Comparison of ENCODE assay signal across 1 cellular context in the genomic region with DNA sequence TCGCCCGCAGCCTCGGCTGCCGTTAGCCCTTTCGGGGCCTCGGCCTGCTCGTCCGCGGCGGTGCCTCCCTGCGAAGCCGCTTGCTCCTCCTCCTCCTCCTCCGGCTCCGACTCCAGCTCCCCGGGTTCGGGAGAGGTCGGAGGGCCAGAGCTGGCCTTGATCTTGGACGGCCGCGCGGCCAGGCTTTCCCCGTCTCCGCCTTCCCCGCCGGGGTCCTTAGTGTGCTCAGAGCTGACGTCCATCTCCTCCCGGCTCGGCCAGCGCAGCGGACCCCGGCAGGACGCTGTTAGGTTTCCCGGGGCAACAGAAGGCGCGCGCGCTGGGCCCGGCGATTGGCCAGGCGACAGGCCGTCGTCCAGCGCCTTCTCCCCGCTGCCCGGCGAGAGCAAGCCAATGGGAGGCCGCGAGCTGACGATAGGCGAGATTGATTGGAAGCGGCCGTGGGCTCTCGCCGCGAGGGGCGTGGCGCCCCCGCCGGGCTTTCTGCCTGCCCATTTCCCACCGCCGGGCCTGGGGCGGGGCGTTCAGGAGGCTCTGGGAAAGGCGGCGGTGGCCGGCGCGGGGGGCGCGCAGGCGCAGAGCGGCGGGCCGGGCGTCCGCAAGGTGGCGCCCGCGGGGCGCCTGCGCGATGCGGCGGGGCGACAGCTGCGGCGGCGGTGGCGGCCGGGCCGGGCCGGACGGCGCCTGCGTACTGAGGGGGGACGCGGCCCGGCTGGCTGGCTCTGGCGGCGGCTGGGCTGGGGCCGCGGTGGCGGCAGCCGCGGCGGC.
TF ChIP-seq lines count a peak whose summit lies in the region.

A gene with protein sequence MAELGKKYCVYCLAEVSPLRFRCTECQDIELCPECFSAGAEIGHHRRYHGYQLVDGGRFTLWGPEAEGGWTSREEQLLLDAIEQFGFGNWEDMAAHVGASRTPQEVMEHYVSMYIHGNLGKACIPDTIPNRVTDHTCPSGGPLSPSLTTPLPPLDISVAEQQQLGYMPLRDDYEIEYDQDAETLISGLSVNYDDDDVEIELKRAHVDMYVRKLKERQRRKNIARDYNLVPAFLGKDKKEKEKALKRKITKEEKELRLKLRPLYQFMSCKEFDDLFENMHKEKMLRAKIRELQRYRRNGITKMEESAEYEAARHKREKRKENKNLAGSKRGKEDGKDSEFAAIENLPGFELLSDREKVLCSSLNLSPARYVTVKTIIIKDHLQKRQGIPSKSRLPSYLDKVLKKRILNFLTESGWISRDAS (plus strand): TSS at position 676 of the 768 bp plus-strand sequence. CDS start 208 bp downstream, outside the sequence.

TF ChIP-seq in HepG2, 621 proteins besides CTCF, POLR2A, EP300 and RAD21 (continued from another document and continues in another):
- TF ChIP-seq THAP9 (CRISPR knock-in tag; IDR thresholded peaks at IDR 0.05; ENCODE audit: borderline replicate concordance) = no peak
- TF ChIP-seq CREBL2 (CRISPR knock-in tag; IDR thresholded peaks at IDR 0.05; ENCODE audit: borderline replicate concordance) = no peak
- TF ChIP-seq STAT5B (CRISPR knock-in tag; IDR thresholded peaks at IDR 0.05) = no peak
- TF ChIP-seq TCF7 (IDR thresholded peaks at IDR 0.05; ENCODE audit: low read depth) = no peak
- TF ChIP-seq, protein P1, sequence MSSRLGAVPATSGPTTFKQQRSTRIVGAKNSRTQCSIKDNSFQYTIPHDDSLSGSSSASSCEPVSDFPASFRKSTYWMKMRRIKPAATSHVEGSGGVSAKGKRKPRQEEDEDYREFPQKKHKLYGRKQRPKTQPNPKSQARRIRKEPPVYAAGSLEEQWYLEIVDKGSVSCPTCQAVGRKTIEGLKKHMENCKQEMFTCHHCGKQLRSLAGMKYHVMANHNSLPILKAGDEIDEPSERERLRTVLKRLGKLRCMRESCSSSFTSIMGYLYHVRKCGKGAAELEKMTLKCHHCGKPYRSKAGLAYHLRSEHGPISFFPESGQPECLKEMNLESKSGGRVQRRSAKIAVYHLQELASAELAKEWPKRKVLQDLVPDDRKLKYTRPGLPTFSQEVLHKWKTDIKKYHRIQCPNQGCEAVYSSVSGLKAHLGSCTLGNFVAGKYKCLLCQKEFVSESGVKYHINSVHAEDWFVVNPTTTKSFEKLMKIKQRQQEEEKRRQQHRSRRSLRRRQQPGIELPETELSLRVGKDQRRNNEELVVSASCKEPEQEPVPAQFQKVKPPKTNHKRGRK (CRISPR knock-in tag; IDR thresholded peaks at IDR 0.05) = no peak
- TF ChIP-seq, protein P2, sequence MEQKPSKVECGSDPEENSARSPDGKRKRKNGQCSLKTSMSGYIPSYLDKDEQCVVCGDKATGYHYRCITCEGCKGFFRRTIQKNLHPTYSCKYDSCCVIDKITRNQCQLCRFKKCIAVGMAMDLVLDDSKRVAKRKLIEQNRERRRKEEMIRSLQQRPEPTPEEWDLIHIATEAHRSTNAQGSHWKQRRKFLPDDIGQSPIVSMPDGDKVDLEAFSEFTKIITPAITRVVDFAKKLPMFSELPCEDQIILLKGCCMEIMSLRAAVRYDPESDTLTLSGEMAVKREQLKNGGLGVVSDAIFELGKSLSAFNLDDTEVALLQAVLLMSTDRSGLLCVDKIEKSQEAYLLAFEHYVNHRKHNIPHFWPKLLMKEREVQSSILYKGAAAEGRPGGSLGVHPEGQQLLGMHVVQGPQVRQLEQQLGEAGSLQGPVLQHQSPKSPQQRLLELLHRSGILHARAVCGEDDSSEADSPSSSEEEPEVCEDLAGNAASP (CRISPR knock-in tag; IDR thresholded peaks at IDR 0.05; ENCODE audit: borderline replicate concordance) = no peak
- TF ChIP-seq HNRNPLL (IDR thresholded peaks at IDR 0.05; ENCODE audit: low read depth, low read length, poor library complexity, severe bottlenecking) = peak; percentile 33
- no peak for TF ChIP-seq GPBP1L1 (CRISPR knock-in tag; IDR thresholded peaks at IDR 0.05)
- no peak for TF ChIP-seq HMG20B (CRISPR knock-in tag; conservative IDR thresholded peaks at IDR 0.05)
- TF ChIP-seq NFIB (CRISPR knock-in tag; IDR thresholded peaks at IDR 0.05; ENCODE audit: borderline replicate concordance) = no peak
- TF ChIP-seq SP4 (CRISPR knock-in tag; IDR thresholded peaks at IDR 0.05) = peak; percentile 83
- no peak for TF ChIP-seq CHD4 (IDR thresholded peaks at IDR 0.05; ENCODE audit: borderline replicate concordance, low read length)
- TF ChIP-seq ZNF550 (CRISPR knock-in tag; IDR thresholded peaks at IDR 0.05; ENCODE audit: borderline replicate concordance) = no peak
- TF ChIP-seq ZNF431 (CRISPR knock-in tag; IDR thresholded peaks at IDR 0.05; ENCODE audit: borderline replicate concordance, low read depth) = no peak
- no peak for TF ChIP-seq RCOR2 (CRISPR knock-in tag; IDR thresholded peaks at IDR 0.05)
- TF ChIP-seq FOXO1 (CRISPR knock-in tag; IDR thresholded peaks at IDR 0.05) = no peak
- TF ChIP-seq, protein P3, sequence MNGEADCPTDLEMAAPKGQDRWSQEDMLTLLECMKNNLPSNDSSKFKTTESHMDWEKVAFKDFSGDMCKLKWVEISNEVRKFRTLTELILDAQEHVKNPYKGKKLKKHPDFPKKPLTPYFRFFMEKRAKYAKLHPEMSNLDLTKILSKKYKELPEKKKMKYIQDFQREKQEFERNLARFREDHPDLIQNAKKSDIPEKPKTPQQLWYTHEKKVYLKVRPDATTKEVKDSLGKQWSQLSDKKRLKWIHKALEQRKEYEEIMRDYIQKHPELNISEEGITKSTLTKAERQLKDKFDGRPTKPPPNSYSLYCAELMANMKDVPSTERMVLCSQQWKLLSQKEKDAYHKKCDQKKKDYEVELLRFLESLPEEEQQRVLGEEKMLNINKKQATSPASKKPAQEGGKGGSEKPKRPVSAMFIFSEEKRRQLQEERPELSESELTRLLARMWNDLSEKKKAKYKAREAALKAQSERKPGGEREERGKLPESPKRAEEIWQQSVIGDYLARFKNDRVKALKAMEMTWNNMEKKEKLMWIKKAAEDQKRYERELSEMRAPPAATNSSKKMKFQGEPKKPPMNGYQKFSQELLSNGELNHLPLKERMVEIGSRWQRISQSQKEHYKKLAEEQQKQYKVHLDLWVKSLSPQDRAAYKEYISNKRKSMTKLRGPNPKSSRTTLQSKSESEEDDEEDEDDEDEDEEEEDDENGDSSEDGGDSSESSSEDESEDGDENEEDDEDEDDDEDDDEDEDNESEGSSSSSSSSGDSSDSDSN (CRISPR knock-in tag; IDR thresholded peaks at IDR 0.05) = peak; percentile 59; the same call in 1 of the 2 replicates
- no peak for TF ChIP-seq JDP2 (CRISPR knock-in tag; IDR thresholded peaks at IDR 0.05; ENCODE audit: borderline replicate concordance)
- no peak for TF ChIP-seq REST (IDR thresholded peaks at IDR 0.05; ENCODE audit: borderline replicate concordance in 1 of 2, low read depth in 1 of 2, low read length in 2 of 2)
- TF ChIP-seq ZNF414 (CRISPR knock-in tag; IDR thresholded peaks at IDR 0.05) = no peak
- no peak for TF ChIP-seq ZNF878 (CRISPR knock-in tag; IDR thresholded peaks at IDR 0.05)
- TF ChIP-seq KAT2B (IDR thresholded peaks at IDR 0.05; ENCODE audit: borderline replicate concordance, low read depth, low read length) = no peak
- peak; percentile 48; the same call in 1 of the 2 replicates for TF ChIP-seq ZNF564 (CRISPR knock-in tag; IDR thresholded peaks at IDR 0.05)
- TF ChIP-seq, protein P4, sequence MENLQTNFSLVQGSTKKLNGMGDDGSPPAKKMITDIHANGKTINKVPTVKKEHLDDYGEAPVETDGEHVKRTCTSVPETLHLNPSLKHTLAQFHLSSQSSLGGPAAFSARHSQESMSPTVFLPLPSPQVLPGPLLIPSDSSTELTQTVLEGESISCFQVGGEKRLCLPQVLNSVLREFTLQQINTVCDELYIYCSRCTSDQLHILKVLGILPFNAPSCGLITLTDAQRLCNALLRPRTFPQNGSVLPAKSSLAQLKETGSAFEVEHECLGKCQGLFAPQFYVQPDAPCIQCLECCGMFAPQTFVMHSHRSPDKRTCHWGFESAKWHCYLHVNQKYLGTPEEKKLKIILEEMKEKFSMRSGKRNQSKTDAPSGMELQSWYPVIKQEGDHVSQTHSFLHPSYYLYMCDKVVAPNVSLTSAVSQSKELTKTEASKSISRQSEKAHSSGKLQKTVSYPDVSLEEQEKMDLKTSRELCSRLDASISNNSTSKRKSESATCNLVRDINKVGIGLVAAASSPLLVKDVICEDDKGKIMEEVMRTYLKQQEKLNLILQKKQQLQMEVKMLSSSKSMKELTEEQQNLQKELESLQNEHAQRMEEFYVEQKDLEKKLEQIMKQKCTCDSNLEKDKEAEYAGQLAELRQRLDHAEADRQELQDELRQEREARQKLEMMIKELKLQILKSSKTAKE (CRISPR knock-in tag; IDR thresholded peaks at IDR 0.05; ENCODE audit: borderline replicate concordance) = no peak
- TF ChIP-seq CEBPZ (IDR thresholded peaks at IDR 0.05; ENCODE audit: low read length) = no peak
- TF ChIP-seq SOX6 (IDR thresholded peaks at IDR 0.05) = no peak
- TF ChIP-seq SOX6 (CRISPR knock-in tag; IDR thresholded peaks at IDR 0.05) = no peak; the same call in 1 of the 2 replicates
